13 cellular contexts compared by ENCODE assay signal in genomic region chr5:125044491-125045282, GRCh38.
A peak's percentile ranks its signal among the peaks of the same experiment; 100 is the strongest.
DNase-seq lines count a peak whose midpoint lies in the region; ATAC-seq, FAIRE-seq and TF ChIP-seq lines count a peak whose summit lies in the region.
"Had no signal": no experiment of that assay in that cellular context is flagged by ENCODE, and none has a peak within 500 bp of the region (broad histone marks: within the 10 kb centered on the region; RNA-seq: fewer than 3 reads in every experiment).

No MANE protein-coding gene starts in this region.

- no peaks in the 10 kb centered on the region for H3K27me3 ChIP-seq in gastroesophageal sphincter
- no peaks in the 10 kb centered on the region for H3K27me3 ChIP-seq in pancreas
- no peaks in the 10 kb centered on the region for H3K27me3 ChIP-seq in uterus
- H3K27me3 ChIP-seq: esophagus squamous epithelium had no signal

- H3K4me1 ChIP-seq in gastroesophageal sphincter (peaks cover 11 to 38% (median 18%) of the 10 kb centered on the region in 3 donors), pancreas (peaks cover 5 to 19% (median 11%) of the 10 kb centered on the region in 3 donors), uterus (peaks cover 0 to 5% of the 10 kb centered on the region in 2 donors)

- TF ChIP-seq POLR2A in gastroesophageal sphincter (IDR thresholded peaks at IDR 0.05) (no peak), uterus (IDR thresholded peaks at IDR 0.05) (no peak)

- no peak overlapping the region for H3K4me3 Mint-ChIP-seq in activated naive CD8-positive, alpha-beta T cell treated with anti-CD3 and anti-CD28 coated beads for 36 hours
- H3K4me3 Mint-ChIP-seq: activated naive CD8-positive, alpha-beta T cell treated with anti-CD3 and anti-CD28 coated beads, Interleukin-2, amount 10 ng/mL, durations not matched to agents 7 days and 5 days; T-helper 17 cell had no signal

- 83 to 98% methylated on average over 7 to 8 of the region's 8 CpGs for WGBS in gastroesophageal sphincter (ENCODE audit: low coverage in 1 of 2), 2 donors
- 90 to 93% methylated on average over 8 of the region's 8 CpGs for WGBS in pancreas, 2 donors

- TF ChIP-seq CTCF in gastroesophageal sphincter (IDR thresholded peaks at IDR 0.05) (no peak), pancreas (IDR thresholded peaks at IDR 0.05) (no peak), uterus (IDR thresholded peaks at IDR 0.05) (no peak)

- ATAC-seq in SK-N-SH treated with all-trans-retinoic acid at 6 μM for 48 hours, result peak; percentile 39; the same call in 2 of the 3 replicates
- ATAC-seq in gastroesophageal sphincter, result no peak
- no peak for ATAC-seq in pancreas
- no peak for ATAC-seq in GM21381 (IDR thresholded peaks at IDR 0.05; ENCODE audit: unreplicated experiment)
- ATAC-seq: T-helper 17 cell had no signal

- peak; percentile 34 for DNase-seq in ELR (ENCODE audit: low read depth)
- no peak for DNase-seq in pancreas
- DNase-seq in activated naive CD8-positive, alpha-beta T cell treated with anti-CD3 and anti-CD28 coated beads for 36 hours, result no peak
- no peak for DNase-seq in frontal cortex (ENCODE audit: low spot score in 2 of 2)
- DNase-seq in uterus, result no peak
- DNase-seq: activated naive CD8-positive, alpha-beta T cell treated with anti-CD3 and anti-CD28 coated beads, Interleukin-2, amount 10 ng/mL, durations not matched to agents 7 days and 5 days; esophagus squamous epithelium; NCI-H187; T-helper 17 cell had no signal

- intact Hi-C loops in pancreas (cut with DNase I) (no loop called here), uterus (cut with DNase I; ENCODE audit: low total_unique reads) (no loop called here)

- peak overlapping the region in 3 of 4 donors; percentile 9 to 64 (median 27) for H3K27ac ChIP-seq in gastroesophageal sphincter
- peak overlapping the region in 3 of 4 donors; percentile 19 to 33 (median 28) for H3K27ac ChIP-seq in pancreas
- no peak overlapping the region for H3K27ac ChIP-seq in uterus
- H3K27ac ChIP-seq: esophagus squamous epithelium had no signal

- no peaks in the 10 kb centered on the region for H3K36me3 Mint-ChIP-seq in activated naive CD8-positive, alpha-beta T cell treated with anti-CD3 and anti-CD28 coated beads for 36 hours
- H3K36me3 Mint-ChIP-seq: activated naive CD8-positive, alpha-beta T cell treated with anti-CD3 and anti-CD28 coated beads, Interleukin-2, amount 10 ng/mL, durations not matched to agents 7 days and 5 days had no signal

- FAIRE-seq in pancreas (lab: Jason Lieb, UNC) (no peak), frontal cortex (lab: Jason Lieb, UNC) (no peak)

- H3K9me3 ChIP-seq in gastroesophageal sphincter, result no peaks in the 10 kb centered on the region
- no peaks in the 10 kb centered on the region for H3K9me3 ChIP-seq in pancreas
- no peaks in the 10 kb centered on the region for H3K9me3 ChIP-seq in uterus
- H3K9me3 ChIP-seq: esophagus squamous epithelium had no signal

- no peak overlapping the region for H3K4me3 ChIP-seq in gastroesophageal sphincter
- no peak overlapping the region for H3K4me3 ChIP-seq in pancreas
- no peak overlapping the region for H3K4me3 ChIP-seq in uterus
- H3K4me3 ChIP-seq: esophagus squamous epithelium, lung had no signal

- no peak overlapping the region for H3K27ac Mint-ChIP-seq in activated naive CD8-positive, alpha-beta T cell treated with anti-CD3 and anti-CD28 coated beads for 36 hours
- H3K27ac Mint-ChIP-seq: activated naive CD8-positive, alpha-beta T cell treated with anti-CD3 and anti-CD28 coated beads, Interleukin-2, amount 10 ng/mL, durations not matched to agents 7 days and 5 days; T-helper 17 cell had no signal

- H3K27me3 Mint-ChIP-seq in activated naive CD8-positive, alpha-beta T cell treated with anti-CD3 and anti-CD28 coated beads for 36 hours, result no peaks in the 10 kb centered on the region
- H3K27me3 Mint-ChIP-seq: activated naive CD8-positive, alpha-beta T cell treated with anti-CD3 and anti-CD28 coated beads, Interleukin-2, amount 10 ng/mL, durations not matched to agents 7 days and 5 days; T-helper 17 cell had no signal

- H3K36me3 ChIP-seq in gastroesophageal sphincter (no peaks in the 10 kb centered on the region), pancreas (no peaks in the 10 kb centered on the region), uterus (no peaks in the 10 kb centered on the region)
- H3K36me3 ChIP-seq: esophagus squamous epithelium had no signal

- no peaks in the 10 kb centered on the region for H3K9me3 Mint-ChIP-seq in activated naive CD8-positive, alpha-beta T cell treated with anti-CD3 and anti-CD28 coated beads for 36 hours
- H3K9me3 Mint-ChIP-seq: activated naive CD8-positive, alpha-beta T cell treated with anti-CD3 and anti-CD28 coated beads, Interleukin-2, amount 10 ng/mL, durations not matched to agents 7 days and 5 days had no signal

- H3K4me1 Mint-ChIP-seq in activated naive CD8-positive, alpha-beta T cell treated with anti-CD3 and anti-CD28 coated beads for 36 hours, result no peaks in the 10 kb centered on the region
- H3K4me1 Mint-ChIP-seq: activated naive CD8-positive, alpha-beta T cell treated with anti-CD3 and anti-CD28 coated beads, Interleukin-2, amount 10 ng/mL, durations not matched to agents 7 days and 5 days; T-helper 17 cell had no signal

- no peak for TF ChIP-seq EP300 in gastroesophageal sphincter (IDR thresholded peaks at IDR 0.05)

TF ChIP-seq in SK-N-SH treated with all-trans-retinoic acid at 6 μM for 48 hours, 23 proteins besides CTCF, POLR2A, EP300 and RAD21:
- TF ChIP-seq SNAI2 (CRISPR knock-in tag; IDR thresholded peaks at IDR 0.05) (0 out of 2 replicates have a peak, but pooled peaks have one; percentile 5), POU6F1 (CRISPR knock-in tag; IDR thresholded peaks at IDR 0.05; ENCODE audit: borderline replicate concordance, low read depth) (no peak), TOX (CRISPR knock-in tag; IDR thresholded peaks at IDR 0.05; ENCODE audit: borderline replicate concordance) (no peak), ZC3H10 (CRISPR knock-in tag; IDR thresholded peaks at IDR 0.05) (no peak), PPARA (CRISPR knock-in tag; IDR thresholded peaks at IDR 0.05; ENCODE audit: borderline replicate concordance) (no peak), BACH2 (CRISPR knock-in tag; IDR thresholded peaks at IDR 0.05; ENCODE audit: borderline replicate concordance) (no peak)
TF ChIP-seq in SK-N-SH treated with all-trans-retinoic acid at 6 μM for 48 hours: peak in this region for 1.

Comparison
In these comparisons a context has a peak if more than half of its experiments do, and no peak if none do; other contexts are left out.
1. H3K27ac ChIP-seq: peak in gastroesophageal sphincter (3 of 4) and pancreas (3 of 4); none in uterus (0 of 2).